In genomic region chr3:100400424-100400781, GRCh38 we compare ENCODE assay signal across 8 cellular contexts. TPM values are rescaled to one million over a fixed set of nuclear protein-coding genes. Genes with fewer than 3 reads are reported as not detected.
DNase-seq lines count a peak whose midpoint lies in the region; ATAC-seq and TF ChIP-seq lines count a peak whose summit lies in the region.

No MANE protein-coding gene starts in this region.

- H3K9ac ChIP-seq in OCI-LY1 (ENCODE audit: low read length) (peak overlapping the region; percentile 85), skeletal muscle tissue (ENCODE audit: low read depth in 1 of 3, low read length in 3 of 3) (peak overlapping the region; percentile 94 to 99 (median 97))

- H3K36me3 Mint-ChIP-seq in HFFc6 (ENCODE audit: low read depth): peaks cover 27% of the 10 kb centered on the region

- no peaks in the 10 kb centered on the region for H3K9me2 ChIP-seq in OCI-LY1 (ENCODE audit: low read depth, low read length)

- peak; percentile 4 for ATAC-seq in left ventricle myocardium superior

- H3K9me3 ChIP-seq in OCI-LY1 (ENCODE audit: low read length): no peaks in the 10 kb centered on the region
- H3K9me3 ChIP-seq in skeletal muscle tissue (ENCODE audit: control insufficient read depth in 3 of 3, low read length in 3 of 3): no peaks in the 10 kb centered on the region

- H3K36me3 ChIP-seq in OCI-LY1 (ENCODE audit: insufficient read depth, low read length): peaks cover 16% of the 10 kb centered on the region; the same call in 1 of the 2 replicates
- H3K36me3 ChIP-seq in skeletal muscle tissue (ENCODE audit: control insufficient read depth in 3 of 3, insufficient read depth in 3 of 3, low read length in 3 of 3): no peaks in the 10 kb centered on the region

- no peaks in the 10 kb centered on the region for H3K27me3 Mint-ChIP-seq in HFFc6 (ENCODE audit: insufficient read depth)

- H3K4me3 ChIP-seq in GM12875 (ENCODE audit: low read depth, low read length): peak overlapping the region; percentile 83
- peak overlapping the region; percentile 94 for H3K4me3 ChIP-seq in OCI-LY1 (ENCODE audit: low read depth, low read length, poor library complexity, severe bottlenecking)
- peak overlapping the region; percentile 88 to 100 (median 97) for H3K4me3 ChIP-seq in skeletal muscle tissue (ENCODE audit: low read length in 3 of 3)

- DNase-seq in HFFc6 (no peak), left ventricle myocardium superior (no peak), midbrain (lab: John Stamatoyannopoulos, UW) (no peak), ecto neural progenitor cell (ENCODE audit: low spot score) (no peak)
- peak; percentile 61 for DNase-seq in activated naive CD4-positive, alpha-beta T cell treated with anti-CD3 and anti-CD28 coated beads, Interleukin-2, amount 50 U/mL, for 16 hours

- H3K27ac Mint-ChIP-seq in HFFc6: peak overlapping the region; percentile 86

- TF ChIP-seq CTCF in GM12875 (IDR thresholded peaks at IDR 0.05; ENCODE audit: borderline replicate concordance, insufficient read depth, low read depth, low read length) (no peak), HFFc6 (IDR thresholded peaks at IDR 0.05) (no peak), OCI-LY1 (IDR thresholded peaks at IDR 0.05; ENCODE audit: low read length) (no peak)

- H2AFZ ChIP-seq in OCI-LY1 (ENCODE audit: low read length): no peak overlapping the region

- H3K27me3 ChIP-seq in OCI-LY1 (ENCODE audit: insufficient read depth, low read length): no peaks in the 10 kb centered on the region
- H3K27me3 ChIP-seq in skeletal muscle tissue (ENCODE audit: control insufficient read depth in 3 of 3, insufficient read depth in 3 of 3, low read length in 3 of 3): no peaks in the 10 kb centered on the region

- 0 out of 2 replicates have a peak, but pooled peaks cover 3% of the 10 kb centered on the region for H3F3A ChIP-seq in OCI-LY1 (ENCODE audit: insufficient read depth, low read length)

- no peaks in the 10 kb centered on the region for H4K20me1 ChIP-seq in OCI-LY1 (ENCODE audit: insufficient read depth, low read length)

- peaks cover 86% of the 10 kb centered on the region for H3K4me1 Mint-ChIP-seq in HFFc6 (ENCODE audit: low read depth)

- intact Hi-C loops in left ventricle myocardium superior (cut with micrococcal nuclease): no loop called here

- H3K79me2 ChIP-seq in OCI-LY1 (ENCODE audit: insufficient read depth, low read length): peaks cover 65% of the 10 kb centered on the region

- H3K27ac ChIP-seq in OCI-LY1 (ENCODE audit: low read depth, low read length, poor library complexity, severe bottlenecking) (peak overlapping the region; percentile 15), skeletal muscle tissue (ENCODE audit: low read depth, low read length) (peak overlapping the region; percentile 91)

- H3K9me3 Mint-ChIP-seq in HFFc6: no peaks in the 10 kb centered on the region

- H3K4me1 ChIP-seq in OCI-LY1 (ENCODE audit: insufficient read depth, low read length, severe bottlenecking) (peaks cover 57% of the 10 kb centered on the region), skeletal muscle tissue (ENCODE audit: control insufficient read depth in 3 of 3, insufficient read depth in 3 of 3, low read length in 3 of 3) (peaks cover 19 to 29% (median 26%) of the 10 kb centered on the region in 3 donors)

- H3K4me3 Mint-ChIP-seq in HFFc6: peak overlapping the region; percentile 90

- peak overlapping the region; percentile 95 for H3K4me2 ChIP-seq in OCI-LY1 (ENCODE audit: low read length)

RNA-seq across cellular contexts. Expression of gene TOMM70, which starts 0.5 kb away (rescaled TPM):
- 10 to 100 TPM; 45.9 to 51.7 (median 48.7) TPM for total RNA-seq in HFFc6 (2021; fragmentation: NEBNext Ultra II Directional; extraction: Animal tissue kit (Norgen Biotek cat#: 25700))
- 69.2 TPM for total RNA-seq in left ventricle myocardium superior
- 59.0 TPM for total RNA-seq in skeletal muscle tissue

RNA-seq across cellular contexts. Expression of gene LNP1, which starts 0.9 kb away (rescaled TPM):
- total RNA-seq in HFFc6 (2021; fragmentation: NEBNext Ultra II Directional; extraction: Animal tissue kit (Norgen Biotek cat#: 25700)): 1 to 10 TPM; 1.1 to 2.7 (median 1.6) TPM
- 2.8 TPM for total RNA-seq in left ventricle myocardium superior
- 7.3 TPM for total RNA-seq in skeletal muscle tissue
